22 cellular contexts compared by ENCODE assay signal in the genomic region with DNA sequence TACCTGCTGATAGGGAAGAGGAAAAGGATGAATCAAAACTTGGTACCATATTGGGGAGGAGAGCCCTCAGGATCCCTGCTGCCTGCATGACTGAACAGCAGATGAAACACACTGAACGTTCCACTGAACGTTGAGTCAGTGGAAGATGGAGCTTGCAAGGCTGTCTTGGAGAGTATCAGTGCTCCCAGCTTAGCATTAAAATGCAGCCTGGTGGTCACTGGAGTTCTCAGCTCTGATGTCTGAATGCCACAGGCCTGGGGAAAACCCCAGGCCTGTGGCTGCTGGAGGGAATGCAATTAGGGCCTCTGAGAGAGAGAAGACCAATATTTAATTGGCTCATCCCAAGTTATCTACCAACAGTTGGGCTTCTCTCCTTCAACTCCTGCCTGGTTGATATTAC.
"Had no signal": no experiment of that assay in that cellular context is flagged by ENCODE, and none has a peak within 500 bp of the region (broad histone marks: within the 10 kb centered on the region; RNA-seq: fewer than 3 reads in every experiment).

No MANE protein-coding gene starts in this region.

- FAIRE-seq: bronchial epithelial cell, TTC549 had no signal

- H3K27ac ChIP-seq: epithelial cell of prostate, heart right ventricle, neutrophil, ovary, prostate gland, thoracic aorta had no signal

- DNase-seq: activated B cell treated with CpG ODN at 0.5 μM for 24 hours; activated CD4-positive, alpha-beta memory T cell treated with anti-CD3 and anti-CD28 coated beads for 36 hours; activated CD4-positive, alpha-beta T cell treated with anti-CD3 and anti-CD28 coated beads for 36 hours; activated effector memory CD4-positive, alpha-beta T cell treated with Interleukin-2 at 50 U/mL for 16 hours; activated naive CD4-positive, alpha-beta T cell treated with anti-CD3 and anti-CD28 coated beads, Interleukin-2, amount 10 ng/mL, durations not matched to agents 7 days and 5 days; activated T-cell treated with anti-CD3 and anti-CD28 coated beads, Interleukin-2, amount 50 U/mL, for 72 hours; amygdala; cortex of kidney; heart right ventricle; left ventricle myocardium superior; mammary epithelial cell; midbrain; natural killer cell; ovary; stimulated activated CD4-positive, alpha-beta T cell treated with anti-CD3 and anti-CD28 coated beads, Interleukin-4, amount 100 ng/mL, for 24 hours; stimulated activated naive CD4-positive, alpha-beta T cell treated with Interleukin-2 at 50 U/mL for 16 hours had no signal

- H3K27me3 ChIP-seq: heart right ventricle, neutrophil, ovary had no signal

- ATAC-seq: activated CD4-positive, alpha-beta T cell treated with anti-CD3 and anti-CD28 coated beads for 36 hours; activated T-cell treated with anti-CD3 and anti-CD28 coated beads, Interleukin-2, amount 50 U/mL, for 72 hours; heart right ventricle; left ventricle myocardium superior; natural killer cell had no signal

- H3K9me3 ChIP-seq: heart right ventricle, neutrophil, ovary, prostate gland, thoracic aorta had no signal

- H3K36me3 ChIP-seq: heart right ventricle, neutrophil, ovary, prostate gland, thoracic aorta had no signal

- H3K4me3 ChIP-seq: heart right ventricle, ovary, prostate gland, thoracic aorta had no signal
